ENCODE assay signal across 29 cellular contexts in the genomic region with DNA sequence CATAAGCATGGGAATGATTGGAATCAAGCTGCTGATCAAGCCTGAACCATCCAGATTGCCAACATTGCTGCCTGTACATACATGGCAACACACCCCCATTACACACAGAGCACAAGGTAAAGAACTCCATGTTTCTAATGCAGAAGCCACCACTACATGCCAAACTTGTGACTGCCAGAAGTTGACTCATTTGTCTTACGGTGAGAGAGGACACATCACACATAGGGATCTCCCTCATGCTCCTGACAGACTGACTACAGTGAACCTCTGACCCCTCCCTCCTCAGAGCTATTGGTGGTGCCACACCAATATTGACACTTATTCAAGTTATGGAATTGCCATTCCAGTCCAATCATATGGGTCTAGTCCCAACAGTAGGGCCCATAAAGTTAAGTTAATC. TPM values are rescaled to one million over a fixed set of nuclear protein-coding genes. Genes with fewer than 3 reads are reported as not detected.
DNase-seq lines count a peak whose midpoint lies in the region; ATAC-seq and TF ChIP-seq lines count a peak whose summit lies in the region.
"Had no signal": no experiment of that assay in that cellular context is flagged by ENCODE, and none has a peak within 500 bp of the region (broad histone marks: within the 10 kb centered on the region; RNA-seq: fewer than 3 reads in every experiment).

No MANE protein-coding gene starts in this region.

- DNase-seq in MCF 10A (ENCODE audit: unreplicated experiment) = peak; percentile 38
- DNase-seq in breast epithelium (ENCODE audit: low spot score in 2 of 2) = no peak
- peak; percentile 41 for DNase-seq in brain microvascular endothelial cell
- peak; percentile 8 for DNase-seq in glomerular visceral epithelial cell (ENCODE audit: extremely low spot score)
- no peak for DNase-seq in Kasumi-1 (lab: John Stamatoyannopoulos, UW)
- DNase-seq in UCSD-AML1 (lab: John Stamatoyannopoulos, UW; ENCODE audit: unreplicated experiment) = no peak
- DNase-seq in NCI-H446 (lab: John Stamatoyannopoulos, UW) = no peak
- DNase-seq: activated CD4-positive, alpha-beta T cell treated with anti-CD3 and anti-CD28 coated beads, Interleukin-2, amount 50 U/mL, for 4 hours; activated CD4-positive, CD25-positive, alpha-beta regulatory T cell; activated CD8-positive, alpha-beta memory T cell treated with anti-CD3 and anti-CD28 coated beads, Interleukin-2, amount 50 U/mL, for 48 hours; activated naive CD8-positive, alpha-beta T cell treated with anti-CD3 and anti-CD28 coated beads for 36 hours; CD8-positive, alpha-beta memory T cell; DMS153; erythroblast; GDM1; kidney glomerular epithelial cell; NCI-H1092; NCI-H2029; NCI-H226; OCI-M1; SHP77; T-helper 9 cell; upper lobe of left lung had no signal

- BruUV-seq in MCF 10A (replicated peaks; lab: Mats Ljungman, UMichigan) = no TSS peak

- CTCF ChIA-PET in MCF 10A (lab: Yijun Ruan, JAX) = interaction anchor here (0.8 to 1.3 kb wide), 3 partner anchors 21 to 544 kb away, joined by 3 to 5 read pairs (median 3); no protein-coding TSS in a partner anchor

- no peak overlapping the region for H3K4me3 Mint-ChIP-seq in MCF 10A (ENCODE audit: unreplicated experiment)
- H3K4me3 Mint-ChIP-seq: activated naive CD8-positive, alpha-beta T cell treated with anti-CD3 and anti-CD28 coated beads for 36 hours; CD8-positive, alpha-beta memory T cell; GM23338 had no signal

- H3K27me3 Mint-ChIP-seq in MCF 10A (ENCODE audit: insufficient read depth, unreplicated experiment) = no peaks in the 10 kb centered on the region
- H3K27me3 Mint-ChIP-seq: activated naive CD8-positive, alpha-beta T cell treated with anti-CD3 and anti-CD28 coated beads for 36 hours; CD8-positive, alpha-beta memory T cell; progenitor cell of endocrine pancreas had no signal

- intact Hi-C loops in MCF 10A (cut with micrococcal nuclease) (no loop called here), breast epithelium (cut with DNase I; ENCODE audit: low total_unique reads) (no loop called here)

- no peak overlapping the region for H3K4me3 ChIP-seq in breast epithelium
- H3K4me3 ChIP-seq in brain microvascular endothelial cell (ENCODE audit: low read depth, low read length) = no peak overlapping the region
- H3K4me3 ChIP-seq: GM23338, upper lobe of left lung had no signal

- no peak overlapping the region for H3K27ac Mint-ChIP-seq in MCF 10A (ENCODE audit: low read depth, unreplicated experiment)
- H3K27ac Mint-ChIP-seq: activated naive CD8-positive, alpha-beta T cell treated with anti-CD3 and anti-CD28 coated beads for 36 hours; activated T-helper 2 cell treated with anti-CD3 and anti-CD28 coated beads, Interferon-gamma antibody, Interleukin-2, Interleukin-4, amounts not matched to agents 10 μg/mL and 5 μg/mL and 100 μg/mL, durations not matched to agents 14 hours and 24 hours and 36 hours; GM23338; progenitor cell of endocrine pancreas had no signal

- no peaks in the 10 kb centered on the region for H3K4me1 ChIP-seq in breast epithelium

- no peaks in the 10 kb centered on the region for H3K36me3 ChIP-seq in breast epithelium
- no peaks in the 10 kb centered on the region for H3K36me3 ChIP-seq in brain microvascular endothelial cell (replicated peaks)
- H3K36me3 ChIP-seq: upper lobe of left lung had no signal

- ATAC-seq in GM19467 (IDR thresholded peaks at IDR 0.05; ENCODE audit: unreplicated experiment) = no peak
- ATAC-seq: GM23338 had no signal

- peaks cover 23% of the 10 kb centered on the region for H3K4me1 Mint-ChIP-seq in MCF 10A (ENCODE audit: insufficient read depth, unreplicated experiment)
- H3K4me1 Mint-ChIP-seq: activated naive CD8-positive, alpha-beta T cell treated with anti-CD3 and anti-CD28 coated beads for 36 hours; CD8-positive, alpha-beta memory T cell had no signal

- TF ChIP-seq POLR2A in breast epithelium (IDR thresholded peaks at IDR 0.05) = no peak

- no peaks in the 10 kb centered on the region for H3K36me3 Mint-ChIP-seq in MCF 10A (ENCODE audit: insufficient read depth, unreplicated experiment)
- H3K36me3 Mint-ChIP-seq: activated naive CD8-positive, alpha-beta T cell treated with anti-CD3 and anti-CD28 coated beads for 36 hours; CD8-positive, alpha-beta memory T cell had no signal

- TF ChIP-seq CTCF in MCF 10A (IDR thresholded peaks at IDR 0.05; ENCODE audit: unreplicated experiment) (no peak), breast epithelium (IDR thresholded peaks at IDR 0.05) (no peak), brain microvascular endothelial cell (IDR thresholded peaks at IDR 0.05; ENCODE audit: low read depth, low read length, missing control alignments) (no peak)

- H3K27ac ChIP-seq in breast epithelium (no peak overlapping the region), brain microvascular endothelial cell (no peak overlapping the region)
- H3K27ac ChIP-seq: 22Rv1, upper lobe of left lung had no signal

- POLR2A ChIA-PET in MCF 10A (lab: Yijun Ruan, JAX) = interaction anchor here (4.6 kb wide), 1 partner anchor 57 kb away, joined by 15 read pairs; no protein-coding TSS in a partner anchor

- no peaks in the 10 kb centered on the region for H3K9me3 Mint-ChIP-seq in MCF 10A (ENCODE audit: unreplicated experiment)
- H3K9me3 Mint-ChIP-seq: activated naive CD8-positive, alpha-beta T cell treated with anti-CD3 and anti-CD28 coated beads for 36 hours; activated T-helper 2 cell treated with anti-CD3 and anti-CD28 coated beads, Interferon-gamma antibody, Interleukin-2, Interleukin-4, amounts not matched to agents 10 μg/mL and 5 μg/mL and 100 μg/mL, durations not matched to agents 14 hours and 24 hours and 36 hours; CD8-positive, alpha-beta memory T cell; GM23338 had no signal

- in situ Hi-C loops in brain microvascular endothelial cell (cut with HindIII; ENCODE audit: low pct_ligation_motif_present, low sequenced_read_pairs) = no loop called here

- H3K27me3 ChIP-seq in breast epithelium = no peaks in the 10 kb centered on the region
- no peaks in the 10 kb centered on the region for H3K27me3 ChIP-seq in brain microvascular endothelial cell (replicated peaks)
- H3K27me3 ChIP-seq: upper lobe of left lung had no signal

- H3K9me3 ChIP-seq in breast epithelium = no peaks in the 10 kb centered on the region
- H3K9me3 ChIP-seq: upper lobe of left lung had no signal

RNA-seq across cellular contexts. Expression of gene EFHB, which starts 42.3 kb away (rescaled TPM):
- total RNA-seq in MCF 10A (2022) = 1.4 and 1.5 TPM in 2 replicates
- 1 to 10 TPM in 2 of 3 donors, not detected in 1; 1.3 to 2.6 TPM for total RNA-seq in breast epithelium
- total RNA-seq: myocyte had no signal

RNA-seq across cellular contexts. Expression of gene RAB5A, which starts 55.2 kb away (rescaled TPM):
- total RNA-seq in MCF 10A (2022) = 89.8 and 102 TPM in 2 replicates
- 10 to 100 TPM; 72.8 to 97.2 (median 82.9) TPM for total RNA-seq in breast epithelium

Comparison
In these comparisons a context has a peak if more than half of its experiments do, and no peak if none do; other contexts are left out.
1. DNase-seq: peak in MCF 10A (single experiment), brain microvascular endothelial cell (single experiment) and glomerular visceral epithelial cell (single experiment); none in breast epithelium (0 of 2), Kasumi-1 (0 of 2), UCSD-AML1 (single experiment) and NCI-H446 (0 of 2).